Comparison of ENCODE assay signal across 10 cellular contexts in genomic region chr16:47565454-47565853, GRCh38.
DNase-seq lines count a peak whose midpoint lies in the region; ATAC-seq and TF ChIP-seq lines count a peak whose summit lies in the region.
"Had no signal": no experiment of that assay in that cellular context is flagged by ENCODE, and none has a peak within 500 bp of the region (broad histone marks: within the 10 kb centered on the region; RNA-seq: fewer than 3 reads in every experiment).

No MANE protein-coding gene starts in this region.

- H3K4me1 Mint-ChIP-seq in CD4-positive, alpha-beta T cell (ENCODE audit: low read depth), result peaks cover 56% of the 10 kb centered on the region

- no peak for DNase-seq in CD4-positive, alpha-beta T cell
- DNase-seq in NCI-H226 (peak; percentile 44), body of pancreas (peak in 3 of 4 donors; percentile 16 to 74 (median 29)), lung (ENCODE audit: low spot score) (peak; percentile 39), HPDE6-E6E7 (ENCODE audit: extremely low spot score) (no peak)
- DNase-seq in stimulated activated naive CD8-positive, alpha-beta T cell treated with anti-CD3 and anti-CD28 coated beads, Interleukin-15, Interleukin-2, amounts not matched to agents 100 U/mL and 50 U/mL, for 24 hours, result no peak
- DNase-seq in activated CD4-positive, alpha-beta T cell treated with anti-CD3 and anti-CD28 coated beads, Interleukin-2, amount 50 U/mL, for 1 hour, result no peak
- DNase-seq: naive B cell had no signal

- intact Hi-C loops in CD4-positive, alpha-beta T cell (cut with DNase I, micrococcal nuclease), result no loop called here
- intact Hi-C loops in body of pancreas (cut with DNase I), result no loop called here

- H3K27me3 Mint-ChIP-seq in CD4-positive, alpha-beta T cell, result no peaks in the 10 kb centered on the region
- H3K27me3 Mint-ChIP-seq: naive B cell had no signal

- H3K27ac Mint-ChIP-seq in CD4-positive, alpha-beta T cell, result peak overlapping the region; percentile 22

- CTCF ChIA-PET in CD4-positive, alpha-beta T cell (lab: Charles Lee), result no interaction called here

- H3K36me3 ChIP-seq in body of pancreas (replicated peaks in 1 of 2; ENCODE audit: insufficient read depth in 1 of 2, low read depth in 2 of 2), result no peaks in the 10 kb centered on the region
- H3K36me3 ChIP-seq in lung (ENCODE audit: control insufficient read depth in 2 of 2, insufficient read depth in 2 of 2, low read length in 2 of 2), result no peaks in the 10 kb centered on the region
- H3K36me3 ChIP-seq: suprapubic skin had no signal

- H3K9me3 ChIP-seq in CD4-positive, alpha-beta T cell (ENCODE audit: control insufficient read depth, low read length), result no peaks in the 10 kb centered on the region
- H3K9me3 ChIP-seq in body of pancreas, result no peaks in the 10 kb centered on the region
- H3K9me3 ChIP-seq in lung (ENCODE audit: control insufficient read depth in 2 of 2, insufficient read depth in 1 of 2, low read length in 1 of 2), result no peaks in the 10 kb centered on the region
- H3K9me3 ChIP-seq: suprapubic skin had no signal

- no peak for TF ChIP-seq CTCF in CD4-positive, alpha-beta T cell (IDR thresholded peaks at IDR 0.05)
- TF ChIP-seq CTCF in body of pancreas (IDR thresholded peaks at IDR 0.05) (no peak), lung (IDR thresholded peaks at IDR 0.05; ENCODE audit: control extremely low read depth, extremely low read depth) (no peak)

- H3K36me3 Mint-ChIP-seq in CD4-positive, alpha-beta T cell (ENCODE audit: low read depth), result peaks cover 92% of the 10 kb centered on the region

- WGBS in body of pancreas, 2 donors, result 66 to 88% methylated on average over 6 of the region's 6 CpGs
- 15 to 37% methylated on average over 6 of the region's 6 CpGs for WGBS in lung, 2 donors

- H3K4me1 ChIP-seq in body of pancreas (no peaks in the 10 kb centered on the region), lung (ENCODE audit: control insufficient read depth in 2 of 2, insufficient read depth in 2 of 2, low read length in 2 of 2) (peaks cover 1 to 6% of the 10 kb centered on the region in 2 donors)
- H3K4me1 ChIP-seq: suprapubic skin had no signal

- no peak overlapping the region for H3K27ac ChIP-seq in CD4-positive, alpha-beta T cell (ENCODE audit: low read depth, low read length)
- H3K27ac ChIP-seq in body of pancreas (peak overlapping the region in 1 of 4 donors; percentile 59), lung (ENCODE audit: low read depth in 1 of 2, low read length in 1 of 2) (peak overlapping the region in 1 of 2 donors; percentile 52)
- H3K27ac ChIP-seq: suprapubic skin had no signal

- no peak for ATAC-seq in CD4-positive, alpha-beta T cell (ENCODE audit: poor library complexity)
- ATAC-seq in body of pancreas (no peak), lung (ENCODE audit: insufficient read depth, low FRiP score) (no peak), HG02852 (IDR thresholded peaks at IDR 0.05; ENCODE audit: unreplicated experiment) (no peak)
- no peak for ATAC-seq in stimulated activated naive CD8-positive, alpha-beta T cell treated with anti-CD3 and anti-CD28 coated beads, Interleukin-15, Interleukin-2, amounts not matched to agents 100 U/mL and 50 U/mL, for 24 hours

- H3K4me3 ChIP-seq in body of pancreas (no peak overlapping the region), lung (no peak overlapping the region)
- H3K4me3 ChIP-seq: suprapubic skin had no signal

- peaks cover 14% of the 10 kb centered on the region for H3K9me3 Mint-ChIP-seq in CD4-positive, alpha-beta T cell

- TF ChIP-seq POLR2A in body of pancreas (IDR thresholded peaks at IDR 0.05), result no peak

- POLR2A ChIA-PET in CD4-positive, alpha-beta T cell (lab: Charles Lee), result no interaction called here

- no peaks in the 10 kb centered on the region for H3K27me3 ChIP-seq in CD4-positive, alpha-beta T cell (ENCODE audit: control insufficient read depth, insufficient read depth, low read length)
- no peaks in the 10 kb centered on the region for H3K27me3 ChIP-seq in body of pancreas
- H3K27me3 ChIP-seq in lung (ENCODE audit: control insufficient read depth, insufficient read depth), result no peaks in the 10 kb centered on the region
- H3K27me3 ChIP-seq: suprapubic skin had no signal

- H3K4me3 Mint-ChIP-seq in CD4-positive, alpha-beta T cell, result no peak overlapping the region

Comparison
In these comparisons a context has a peak if more than half of its experiments do, and no peak if none do; other contexts are left out.
1. DNase-seq: peak in NCI-H226 (single experiment), body of pancreas (3 of 4) and lung (single experiment); none in CD4-positive, alpha-beta T cell (0 of 10), HPDE6-E6E7 (single experiment), stimulated activated naive CD8-positive, alpha-beta T cell treated with anti-CD3 and anti-CD28 coated beads, Interleukin-15, Interleukin-2, amounts not matched to agents 100 U/mL and 50 U/mL, for 24 hours (single experiment) and activated CD4-positive, alpha-beta T cell treated with anti-CD3 and anti-CD28 coated beads, Interleukin-2, amount 50 U/mL, for 1 hour (single experiment).